In genomic region chr6:110738899-110739365, GRCh38 we compare ENCODE assay signal across 2 cellular contexts.
TF ChIP-seq lines count a peak whose summit lies in the region.

No MANE protein-coding gene starts in this region.

TF ChIP-seq in IMR-90, 13 proteins besides CTCF, POLR2A, EP300 and RAD21:
- TF ChIP-seq CEBPB (IDR thresholded peaks at IDR 0.05; ENCODE audit: low read depth, low read length), result no peak
- TF ChIP-seq MAZ (IDR thresholded peaks at IDR 0.05; ENCODE audit: borderline replicate concordance, low read depth, low read length), result no peak
- no peak for TF ChIP-seq SMC3 (IDR thresholded peaks at IDR 0.05; ENCODE audit: low read depth, low read length)
- TF ChIP-seq FOS (IDR thresholded peaks at IDR 0.05; ENCODE audit: low read depth, low read length), result no peak
- no peak for TF ChIP-seq MXI1 (IDR thresholded peaks at IDR 0.05; ENCODE audit: borderline replicate concordance, low read depth, low read length)
- TF ChIP-seq NFE2L2 (IDR thresholded peaks at IDR 0.05; ENCODE audit: low read depth, low read length), result no peak
- TF ChIP-seq RFX5 (IDR thresholded peaks at IDR 0.05; ENCODE audit: low read depth, low read length), result no peak
- no peak for TF ChIP-seq RCOR1 (IDR thresholded peaks at IDR 0.05; ENCODE audit: insufficient replicate concordance, low read length)
- no peak for TF ChIP-seq CHD1 (IDR thresholded peaks at IDR 0.05; ENCODE audit: low read depth, low read length)

TF ChIP-seq in H1, 55 proteins besides CTCF, POLR2A, EP300 and RAD21:
- TF ChIP-seq GABPA (IDR thresholded peaks at IDR 0.05; ENCODE audit: borderline replicate concordance, insufficient read depth, low read length) (no peak), SAP30 (IDR thresholded peaks at IDR 0.05; ENCODE audit: insufficient read depth, insufficient replicate concordance, low read length) (no peak), TAF7 (optimal IDR thresholded peaks at IDR 0.05; ENCODE audit: borderline replicate concordance, low read depth, low read length) (no peak), CBX8 (IDR thresholded peaks at IDR 0.05; ENCODE audit: borderline replicate concordance, low read depth, low read length) (no peak), SP1 (IDR thresholded peaks at IDR 0.05; ENCODE audit: low read depth, low read length) (no peak), SRF (IDR thresholded peaks at IDR 0.05; ENCODE audit: low read depth, low read length) (no peak), BRCA1 (IDR thresholded peaks at IDR 0.05; ENCODE audit: low read depth, low read length) (no peak), ASH2L (IDR thresholded peaks at IDR 0.05; ENCODE audit: low read length) (no peak), EZH2 (IDR thresholded peaks at IDR 0.05; ENCODE audit: low read depth, low read length, severe bottlenecking) (no peak), GTF2F1 (IDR thresholded peaks at IDR 0.05; ENCODE audit: borderline replicate concordance, low read depth, low read length) (no peak), PHF8 (conservative IDR thresholded peaks at IDR 0.05; ENCODE audit: low read depth, low read length) (no peak), TEAD4 (IDR thresholded peaks at IDR 0.05; ENCODE audit: low read depth, low read length) (no peak), HDAC6 (IDR thresholded peaks at IDR 0.05; ENCODE audit: low read depth, low read length) (no peak), RFX5 (IDR thresholded peaks at IDR 0.05; ENCODE audit: borderline replicate concordance, low read depth, low read length) (no peak), CHD1 (IDR thresholded peaks at IDR 0.05; ENCODE audit: low read depth, low read length) (no peak), NANOG (IDR thresholded peaks at IDR 0.05; ENCODE audit: insufficient read depth, low read depth, low read length, poor library complexity, severe bottlenecking) (no peak), MAFK (IDR thresholded peaks at IDR 0.05; ENCODE audit: low read depth, low read length) (no peak)
